Comparison of ENCODE assay signal across 8 cellular contexts in genomic region chr15:64702816-64703631, GRCh38.
DNase-seq lines count a peak whose midpoint lies in the region; ATAC-seq, FAIRE-seq and TF ChIP-seq lines count a peak whose summit lies in the region.

No MANE protein-coding gene starts in this region.

- peak overlapping the region; percentile 85 to 89 for H3K4me3 ChIP-seq in right atrium auricular region

- no peaks in the 10 kb centered on the region for H3K27me3 ChIP-seq in right atrium auricular region

- H3K27me3 Mint-ChIP-seq in T-helper 17 cell, result no peaks in the 10 kb centered on the region

- peak overlapping the region; percentile 92 for H3K27ac Mint-ChIP-seq in T-helper 17 cell

- peak; percentile 84 for TF ChIP-seq POLR2A in GM12892 (IDR thresholded peaks at IDR 0.05; ENCODE audit: low read depth, low read length)

- H3K36me3 ChIP-seq in right atrium auricular region, result no peaks in the 10 kb centered on the region

- H3K4me3 Mint-ChIP-seq in T-helper 17 cell, result peak overlapping the region; percentile 95

- H3K36me3 Mint-ChIP-seq in T-helper 17 cell (ENCODE audit: low read depth), result peaks cover 3% of the 10 kb centered on the region

- TF ChIP-seq CTCF in right atrium auricular region (IDR thresholded peaks at IDR 0.05), result no peak

- H3K4me1 ChIP-seq in right atrium auricular region, result peaks cover 0 to 54% of the 10 kb centered on the region in 2 donors

- peaks cover 56% of the 10 kb centered on the region for H3K4me1 Mint-ChIP-seq in T-helper 17 cell

- ATAC-seq in HG02885 (IDR thresholded peaks at IDR 0.05; ENCODE audit: poor library complexity, unreplicated experiment), result peak; percentile 87
- peak; percentile 97 for ATAC-seq in T-helper 17 cell

- peak; percentile 92 for FAIRE-seq in GM12892 (lab: Jason Lieb, UNC)
- FAIRE-seq in urothelium cell line (lab: Jason Lieb, UNC), result peak; percentile 96

- H3K27ac ChIP-seq in angular gyrus (ENCODE audit: low read depth, low read length) (peak overlapping the region; percentile 99), right atrium auricular region (peak overlapping the region; percentile 89 to 94)

- peak; percentile 93 for DNase-seq in GM12892 (ENCODE audit: insufficient read length)
- DNase-seq in NCI-H187 (lab: John Stamatoyannopoulos, UW), result peak; percentile 72 to 86
- peak; percentile 90 to 94 (median 93) for DNase-seq in T-helper 17 cell
- DNase-seq in right atrium auricular region (ENCODE audit: low spot score), result peak; percentile 96
- DNase-seq in pulmonary artery endothelial cell (ENCODE audit: low read depth, low spot score), result peak; percentile 63
- DNase-seq in urothelium cell line (ENCODE audit: low spot score), result peak; percentile 100

- H3K9me3 ChIP-seq in T-helper 17 cell (ENCODE audit: control insufficient read depth, low read length, poor library complexity, severe bottlenecking), result no peaks in the 10 kb centered on the region
- H3K9me3 ChIP-seq in right atrium auricular region, result no peaks in the 10 kb centered on the region

Comparison
In these comparisons a context has a peak if more than half of its experiments do, and no peak if none do; other contexts are left out.
1. Peak in every context shown above with its lines: DNase-seq, ATAC-seq, H3K4me3 ChIP-seq and H3K27ac ChIP-seq.